In genomic region chr5:150999704-151000452, GRCh38 we compare ENCODE assay signal across 15 cellular contexts. TPM values are rescaled to one million over a fixed set of nuclear protein-coding genes. Genes with fewer than 3 reads are reported as not detected.
DNase-seq lines count a peak whose midpoint lies in the region; TF ChIP-seq lines count a peak whose summit lies in the region.
"Had no signal": no experiment of that assay in that cellular context is flagged by ENCODE, and none has a peak within 500 bp of the region (broad histone marks: within the 10 kb centered on the region; RNA-seq: fewer than 3 reads in every experiment).

No MANE protein-coding gene starts in this region.

- no peak for TF ChIP-seq EP300 in stomach (IDR thresholded peaks at IDR 0.05)

- intact Hi-C loops in stomach (cut with DNase I; ENCODE audit: low total_unique reads): no loop called here

- TF ChIP-seq POLR2A in stomach (IDR thresholded peaks at IDR 0.05): no peak

- TF ChIP-seq CTCF in stomach (IDR thresholded peaks at IDR 0.05): no peak

- WGBS in stomach, 5 donors: 17 to 33% (median 21%) methylated on average over 7 of the region's 7 CpGs

- H3K9me3 ChIP-seq in stomach: no peaks in the 10 kb centered on the region
- no peaks in the 10 kb centered on the region for H3K9me3 ChIP-seq in effector memory CD4-positive, alpha-beta T cell (ENCODE audit: control insufficient read depth, low read length)
- H3K9me3 ChIP-seq: BE2C, Peyer's patch had no signal

- H3K4me3 ChIP-seq in stomach: no peak overlapping the region
- no peak overlapping the region for H3K4me3 ChIP-seq in effector memory CD4-positive, alpha-beta T cell (ENCODE audit: insufficient read depth, low read depth, low read length, poor library complexity, severe bottlenecking)
- H3K4me3 ChIP-seq: Peyer's patch had no signal

- H3K36me3 ChIP-seq in stomach: no peaks in the 10 kb centered on the region
- no peaks in the 10 kb centered on the region for H3K36me3 ChIP-seq in effector memory CD4-positive, alpha-beta T cell (ENCODE audit: control insufficient read depth, insufficient read depth, low read length)
- H3K36me3 ChIP-seq: BE2C, Peyer's patch had no signal

- DNase-seq in NCI-H2029 treated with DMSO at 0.1 percent for 48 hours (lab: John Stamatoyannopoulos, UW) (peak; percentile 28), cerebellar cortex (ENCODE audit: low spot score) (peak; percentile 40), iris pigment epithelial cell (ENCODE audit: low read depth) (peak; percentile 55), stomach (peak; percentile 82), GM19238 (ENCODE audit: insufficient read length, low spot score) (no peak), NCI-H510A treated with DMSO at 0.1 percent for 48 hours (lab: John Stamatoyannopoulos, UW) (no peak)
- DNase-seq in effector memory CD4-positive, alpha-beta T cell: no peak
- DNase-seq in stimulated activated CD4-positive, alpha-beta T cell treated with anti-CD3 and anti-CD28 coated beads, Interleukin-12 subunit alpha, Interleukin-12 subunit beta, amount 100 ng/mL, for 4 hours: no peak
- DNase-seq: activated CD4-positive, CD25-positive, alpha-beta regulatory T cell treated with anti-CD3 and anti-CD28 coated beads, Interleukin-2, amount 50 U/mL, for 72 hours; BE2C; kidney; NCI-H1417 treated with DMSO at 0.1 percent for 48 hours; Peyer's patch; stimulated activated CD4-positive, alpha-beta T cell treated with anti-CD3 and anti-CD28 coated beads, Interleukin-4, amount 100 ng/mL, for 1 hour had no signal

- no peak overlapping the region for H3K27ac ChIP-seq in stomach
- H3K27ac ChIP-seq in effector memory CD4-positive, alpha-beta T cell (ENCODE audit: insufficient read depth, low read length, poor library complexity, severe bottlenecking): no peak overlapping the region
- H3K27ac ChIP-seq: Peyer's patch had no signal

- H3K4me1 ChIP-seq in stomach: peaks cover 7 to 39% (median 19%) of the 10 kb centered on the region in 4 donors
- H3K4me1 ChIP-seq in effector memory CD4-positive, alpha-beta T cell (ENCODE audit: control insufficient read depth, insufficient read depth, low read length, poor library complexity, severe bottlenecking): no peaks in the 10 kb centered on the region
- H3K4me1 ChIP-seq: BE2C had no signal

- no peaks in the 10 kb centered on the region for H3K27me3 ChIP-seq in stomach
- H3K27me3 ChIP-seq in effector memory CD4-positive, alpha-beta T cell (replicated peaks; ENCODE audit: control insufficient read depth, insufficient read depth, low read length, poor library complexity, severe bottlenecking): no peaks in the 10 kb centered on the region
- H3K27me3 ChIP-seq: BE2C, Peyer's patch had no signal

RNA-seq across cellular contexts. Expression of gene GPX3, which starts 20.5 kb away (rescaled TPM):
- 100 to 1,000 TPM in 4 of 5 donors, 10 to 100 TPM in 1; 70.5 to 828 (median 245) TPM for total RNA-seq in stomach
- 100 to 1,000 TPM; 232 to 715 (median 360) TPM for polyA plus RNA-seq in stomach
- total RNA-seq: T-helper 1 cell treated with Interleukin-12 subunit alpha and Interleukin-12 subunit beta and Interleukin-4 antibody, amounts not matched to agents 30 ng/mL and 1 ng/mL, for 36 hours had no signal

Comparison
In these comparisons a context has a peak if more than half of its experiments do, and no peak if none do; other contexts are left out.
1. DNase-seq: peak in NCI-H2029 treated with DMSO at 0.1 percent for 48 hours (single experiment), cerebellar cortex (single experiment), iris pigment epithelial cell (single experiment) and stomach (single experiment); none in GM19238 (single experiment), effector memory CD4-positive, alpha-beta T cell (0 of 3), NCI-H510A treated with DMSO at 0.1 percent for 48 hours (single experiment) and stimulated activated CD4-positive, alpha-beta T cell treated with anti-CD3 and anti-CD28 coated beads, Interleukin-12 subunit alpha, Interleukin-12 subunit beta, amount 100 ng/mL, for 4 hours (single experiment).